ENCODE assay signal across 21 cellular contexts in the genomic region with DNA sequence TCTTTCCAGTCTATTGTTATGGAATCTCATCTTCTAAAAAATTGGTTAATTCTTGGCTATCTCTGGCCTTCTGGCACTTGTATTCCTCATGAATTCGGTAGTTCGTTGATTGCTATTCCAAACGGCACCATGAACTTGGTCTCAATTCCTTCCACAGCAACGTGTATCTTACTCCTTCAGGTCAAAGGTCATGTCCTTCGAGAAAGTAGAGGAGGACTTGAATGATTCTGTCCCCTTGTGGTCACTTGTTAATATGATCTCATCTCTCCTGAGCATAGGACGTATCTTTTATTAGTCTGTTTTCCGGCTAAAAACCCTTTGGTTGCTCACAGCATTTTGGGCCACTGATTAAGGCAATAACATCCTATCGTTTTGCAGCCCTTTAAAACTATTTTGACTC. TPM values are rescaled to one million over a fixed set of nuclear protein-coding genes. Genes with fewer than 3 reads are reported as not detected.
A peak's percentile ranks its signal among the peaks of the same experiment; 100 is the strongest.
DNase-seq lines count a peak whose midpoint lies in the region; ATAC-seq and TF ChIP-seq lines count a peak whose summit lies in the region.
"Had no signal": no experiment of that assay in that cellular context is flagged by ENCODE, and none has a peak within 500 bp of the region (broad histone marks: within the 10 kb centered on the region; RNA-seq: fewer than 3 reads in every experiment).

No MANE protein-coding gene starts in this region.

- no peak overlapping the region for H3K27ac ChIP-seq in RWPE1
- H3K27ac ChIP-seq in aorta (ENCODE audit: low read depth in 1 of 2, low read length in 2 of 2) = no peak overlapping the region
- H3K27ac ChIP-seq: BLaER1, esophagus squamous epithelium, hepatocyte had no signal

- no peak for DNase-seq in Calu3
- DNase-seq in WTC11 (ENCODE audit: low spot score) = no peak
- DNase-seq in left kidney (ENCODE audit: low read depth, low spot score) = peak; percentile 56
- no peak for DNase-seq in RWPE1 (ENCODE audit: low spot score)
- no peak for DNase-seq in HuH-7.5 (ENCODE audit: low spot score)
- DNase-seq in inferior parietal cortex (ENCODE audit: extremely low spot score) = no peak
- DNase-seq in aorta = no peak
- DNase-seq: activated CD4-positive, alpha-beta T cell treated with anti-CD3 and anti-CD28 coated beads, Interleukin-2, amount 10 ng/mL, durations not matched to agents 24 days and 14 days; activated naive CD8-positive, alpha-beta T cell treated with anti-CD3 and anti-CD28 coated beads, Interleukin-2, amount 50 U/mL, for 24 hours; activated T-cell treated with anti-CD3 and anti-CD28 coated beads, Interleukin-2, amount 50 U/mL, for 24 hours; esophagus squamous epithelium; NCI-H1105; NCI-H2227 treated with DMSO at 0.1 percent for 48 hours; retina; stimulated activated CD4-positive, alpha-beta T cell treated with anti-CD3 and anti-CD28 coated beads, Interleukin-1b, Interleukin-23, amount 100 ng/mL, for 48 hours had no signal

- peak; percentile 29 for TF ChIP-seq CTCF in Calu3 (IDR thresholded peaks at IDR 0.05; ENCODE audit: unreplicated experiment)
- TF ChIP-seq CTCF in LNCAP (IDR thresholded peaks at IDR 0.05) = peak; percentile 29; the same call in 1 of the 2 replicates
- no peak for TF ChIP-seq CTCF in WTC11 (IDR thresholded peaks at IDR 0.05)
- TF ChIP-seq CTCF in RWPE1 (conservative IDR thresholded peaks at IDR 0.05; ENCODE audit: low read depth) = no peak

- no peaks in the 10 kb centered on the region for H3K4me1 ChIP-seq in aorta (ENCODE audit: control insufficient read depth in 1 of 2, insufficient read depth in 2 of 2, low read length in 2 of 2)

- H3K4me1 Mint-ChIP-seq in Calu3 (ENCODE audit: low read depth, unreplicated experiment) (peaks cover 61% of the 10 kb centered on the region), WTC11 (peaks cover 20% of the 10 kb centered on the region)

- H3K4me3 Mint-ChIP-seq in Calu3 (ENCODE audit: low read depth, unreplicated experiment) (no peak overlapping the region), WTC11 (no peak overlapping the region)
- H3K4me3 Mint-ChIP-seq: activated CD4-positive, alpha-beta T cell treated with anti-CD3 and anti-CD28 coated beads, Interleukin-2, amount 10 ng/mL, durations not matched to agents 24 days and 14 days; activated naive CD8-positive, alpha-beta T cell treated with anti-CD3 and anti-CD28 coated beads, Interleukin-2, amount 50 U/mL, for 24 hours; activated T-cell treated with anti-CD3 and anti-CD28 coated beads, Interleukin-2, amount 50 U/mL, for 24 hours had no signal

- no peaks in the 10 kb centered on the region for H3K9me3 Mint-ChIP-seq in Calu3 (ENCODE audit: low read depth, unreplicated experiment)
- peaks cover 4% of the 10 kb centered on the region for H3K9me3 Mint-ChIP-seq in WTC11
- H3K9me3 Mint-ChIP-seq: activated CD4-positive, alpha-beta T cell treated with anti-CD3 and anti-CD28 coated beads, Interleukin-2, amount 10 ng/mL, durations not matched to agents 24 days and 14 days; activated naive CD8-positive, alpha-beta T cell treated with anti-CD3 and anti-CD28 coated beads, Interleukin-2, amount 50 U/mL, for 24 hours; activated T-cell treated with anti-CD3 and anti-CD28 coated beads, Interleukin-2, amount 50 U/mL, for 24 hours had no signal

- peaks cover 17% of the 10 kb centered on the region for H3K36me3 Mint-ChIP-seq in Calu3 (ENCODE audit: insufficient read depth, unreplicated experiment)
- no peaks in the 10 kb centered on the region; the same call in 1 of the 2 replicates for H3K36me3 Mint-ChIP-seq in WTC11

- H3K4me3 ChIP-seq in aorta (ENCODE audit: low read length in 2 of 2) = no peak overlapping the region
- H3K4me3 ChIP-seq: BLaER1, esophagus squamous epithelium, hepatocyte had no signal

- intact Hi-C loops in Calu3 (cut with micrococcal nuclease; ENCODE audit: unreplicated experiment) = loop anchor here (5.0 to 10.0 kb wide), 3 partner anchors 51 to 273 kb away; a partner anchor contains a TSS
- intact Hi-C loops in aorta (cut with DNase I) = loop anchor here in 1 of 2 donors (5.0 kb wide), 2 partner anchors 93 to 328 kb away; no protein-coding TSS in a partner anchor

- no peaks in the 10 kb centered on the region for H3K9me3 ChIP-seq in aorta (ENCODE audit: control insufficient read depth, low read length)
- H3K9me3 ChIP-seq: BLaER1, esophagus squamous epithelium had no signal

- POLR2A ChIA-PET in WTC11 (lab: Charles Lee) = no interaction called here
- POLR2A ChIA-PET in RWPE1 (lab: Yijun Ruan, JAX; ENCODE audit: low non-redundant PET) = no interaction called here

- BruUV-seq in Calu3 (replicated peaks; lab: Mats Ljungman, UMichigan) = no TSS peak

- ATAC-seq in WTC11 (no peak), aorta (ENCODE audit: low FRiP score) (no peak)
- ATAC-seq: activated naive CD8-positive, alpha-beta T cell treated with anti-CD3 and anti-CD28 coated beads, Interleukin-2, amount 50 U/mL, for 24 hours; left lobe of liver had no signal

- H3K36me3 ChIP-seq in aorta (ENCODE audit: control insufficient read depth in 1 of 2, insufficient read depth in 2 of 2, low read length in 1 of 2) = no peaks in the 10 kb centered on the region
- H3K36me3 ChIP-seq: BLaER1 had no signal

- no peaks in the 10 kb centered on the region for H3K27me3 Mint-ChIP-seq in Calu3 (ENCODE audit: unreplicated experiment)
- H3K27me3 Mint-ChIP-seq in WTC11 (ENCODE audit: low read depth) = no peaks in the 10 kb centered on the region; the same call in 1 of the 2 replicates
- H3K27me3 Mint-ChIP-seq: activated CD4-positive, alpha-beta T cell treated with anti-CD3 and anti-CD28 coated beads, Interleukin-2, amount 10 ng/mL, durations not matched to agents 24 days and 14 days; activated naive CD8-positive, alpha-beta T cell treated with anti-CD3 and anti-CD28 coated beads, Interleukin-2, amount 50 U/mL, for 24 hours; activated T-cell treated with anti-CD3 and anti-CD28 coated beads, Interleukin-2, amount 50 U/mL, for 24 hours had no signal

- WGBS in aorta, 2 donors = 61 to 64% methylated on average over 8 of the region's 8 CpGs

- H3K27ac Mint-ChIP-seq in Calu3 (ENCODE audit: unreplicated experiment) (no peak overlapping the region), WTC11 (peak overlapping the region; percentile 58; the same call in 1 of the 2 replicates)
- H3K27ac Mint-ChIP-seq: activated CD4-positive, alpha-beta T cell treated with anti-CD3 and anti-CD28 coated beads, Interleukin-2, amount 10 ng/mL, durations not matched to agents 24 days and 14 days; activated naive CD8-positive, alpha-beta T cell treated with anti-CD3 and anti-CD28 coated beads, Interleukin-2, amount 50 U/mL, for 24 hours; activated T-cell treated with anti-CD3 and anti-CD28 coated beads, Interleukin-2, amount 50 U/mL, for 24 hours had no signal

- CTCF ChIA-PET in Calu3 (lab: Charles Lee) = interaction anchor here (0.6 to 1.5 kb wide), 4 partner anchors 22 to 610 kb away, joined by 4 to 5 read pairs (median 5); a partner anchor contains a TSS
- CTCF ChIA-PET in WTC11 (lab: Charles Lee) = interaction anchor here (0.6 to 3.5 kb wide), 7 partner anchors 12 to 394 kb away, joined by 3 to 28 read pairs (median 4); no protein-coding TSS in a partner anchor
- CTCF ChIA-PET in RWPE1 (lab: Yijun Ruan, JAX) = interaction anchor here (0.6 kb wide), 3 partner anchors 18 to 172 kb away, joined by 3 to 6 read pairs (median 3); no protein-coding TSS in a partner anchor

- no peaks in the 10 kb centered on the region for H3K27me3 ChIP-seq in aorta (ENCODE audit: control insufficient read depth in 1 of 2, insufficient read depth in 2 of 2, low read length in 1 of 2)
- H3K27me3 ChIP-seq: BLaER1, esophagus squamous epithelium, hepatocyte had no signal

TF ChIP-seq in WTC11, 78 proteins besides CTCF, POLR2A, EP300 and RAD21 (continues in another document):
- TF ChIP-seq, protein P1, sequence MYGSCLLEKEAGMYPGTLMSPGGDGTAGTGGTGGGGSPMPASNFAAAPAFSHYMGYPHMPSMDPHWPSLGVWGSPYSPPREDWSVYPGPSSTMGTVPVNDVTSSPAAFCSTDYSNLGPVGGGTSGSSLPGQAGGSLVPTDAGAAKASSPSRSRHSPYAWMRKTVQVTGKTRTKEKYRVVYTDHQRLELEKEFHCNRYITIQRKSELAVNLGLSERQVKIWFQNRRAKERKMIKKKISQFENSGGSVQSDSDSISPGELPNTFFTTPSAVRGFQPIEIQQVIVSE (CRISPR knock-in tag; IDR thresholded peaks at IDR 0.05; ENCODE audit: borderline replicate concordance) = no peak
- TF ChIP-seq HMGA2 (CRISPR knock-in tag; IDR thresholded peaks at IDR 0.05) (no peak), NR1H2 (CRISPR knock-in tag; IDR thresholded peaks at IDR 0.05) (no peak), ATF1 (CRISPR knock-in tag; IDR thresholded peaks at IDR 0.05) (no peak), SOX15 (CRISPR knock-in tag; IDR thresholded peaks at IDR 0.05) (no peak), CREB1 (CRISPR knock-in tag; IDR thresholded peaks at IDR 0.05) (no peak), IRF2 (CRISPR knock-in tag; IDR thresholded peaks at IDR 0.05; ENCODE audit: borderline replicate concordance, low read depth) (no peak)
- TF ChIP-seq, protein P2, sequence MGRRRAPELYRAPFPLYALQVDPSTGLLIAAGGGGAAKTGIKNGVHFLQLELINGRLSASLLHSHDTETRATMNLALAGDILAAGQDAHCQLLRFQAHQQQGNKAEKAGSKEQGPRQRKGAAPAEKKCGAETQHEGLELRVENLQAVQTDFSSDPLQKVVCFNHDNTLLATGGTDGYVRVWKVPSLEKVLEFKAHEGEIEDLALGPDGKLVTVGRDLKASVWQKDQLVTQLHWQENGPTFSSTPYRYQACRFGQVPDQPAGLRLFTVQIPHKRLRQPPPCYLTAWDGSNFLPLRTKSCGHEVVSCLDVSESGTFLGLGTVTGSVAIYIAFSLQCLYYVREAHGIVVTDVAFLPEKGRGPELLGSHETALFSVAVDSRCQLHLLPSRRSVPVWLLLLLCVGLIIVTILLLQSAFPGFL (CRISPR knock-in tag; IDR thresholded peaks at IDR 0.05; ENCODE audit: borderline replicate concordance) = no peak

RNA-seq across cellular contexts. Expression of a gene that starts 9.4 kb away (rescaled TPM):
- total RNA-seq in Calu3 (2022) = 1.1 and 1.9 TPM in 2 replicates
- total RNA-seq in WTC11 (2021) = 0.09 to 0.25 TPM (median 0.17 TPM) in 3 replicates
- under 1 TPM in 1 of 2 donors, not detected in 1; 0.36 TPM for total RNA-seq in aorta
- 1 to 10 TPM in 1 of 2 donors, not detected in 1; 4.1 TPM for polyA plus RNA-seq in aorta
- total RNA-seq: activated CD4-positive, alpha-beta T cell treated with anti-CD3 and anti-CD28 coated beads, Interleukin-2, amount 10 ng/mL, durations not matched to agents 24 days and 14 days; left lobe of liver; T-helper 1 cell treated with Interleukin-12 subunit alpha and Interleukin-12 subunit beta and Interleukin-4 antibody, amounts not matched to agents 30 ng/mL and 1 ng/mL, for 36 hours; temporal lobe had no signal

Comparison
In these comparisons a context has a peak if more than half of its experiments do, and no peak if none do; other contexts are left out.
1. CTCF ChIP-seq: peak in Calu3 (single experiment) and LNCAP (single experiment); none in WTC11 (single experiment) and RWPE1 (single experiment).